ENCODE assay signal across 29 cellular contexts in the genomic region with DNA sequence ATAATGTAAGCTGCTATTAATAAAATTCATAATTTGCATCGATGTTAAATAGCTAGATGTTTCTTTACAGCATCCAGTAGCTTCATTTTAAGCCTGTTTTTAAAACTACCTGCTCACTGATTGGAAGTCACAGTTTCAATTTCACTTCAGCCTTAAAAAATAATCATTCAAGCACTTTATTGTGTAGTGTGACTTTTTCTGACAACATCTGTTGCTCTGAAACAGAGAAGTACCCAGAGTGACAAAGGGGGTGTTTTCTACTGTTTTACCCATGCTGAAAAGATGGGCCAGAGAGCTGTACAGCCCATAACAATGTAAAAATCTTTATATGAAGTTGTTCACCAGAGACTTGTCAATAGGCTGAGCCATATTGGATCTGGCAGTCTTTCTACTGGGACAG.
DNase-seq lines count a peak whose midpoint lies in the region; ATAC-seq and TF ChIP-seq lines count a peak whose summit lies in the region.
"Had no signal": no experiment of that assay in that cellular context is flagged by ENCODE, and none has a peak within 500 bp of the region (broad histone marks: within the 10 kb centered on the region; RNA-seq: fewer than 3 reads in every experiment).

No MANE protein-coding gene starts in this region.

- H3K27ac ChIP-seq in SK-N-MC = peak overlapping the region; percentile 39; the same call in 1 of the 2 replicates
- no peak overlapping the region for H3K27ac ChIP-seq in sigmoid colon
- H3K27ac ChIP-seq: heart right ventricle, VCaP had no signal

- no peaks in the 10 kb centered on the region for H3K9me3 ChIP-seq in SK-N-MC (ENCODE audit: low read depth, low read length)
- H3K9me3 ChIP-seq in sigmoid colon = no peaks in the 10 kb centered on the region

- no peak for TF ChIP-seq EP300 in sigmoid colon (IDR thresholded peaks at IDR 0.05)

- WGBS in sigmoid colon, 2 donors = 87 to 99% methylated on average over 1 of the region's 1 CpG

- H3K36me3 ChIP-seq in SK-N-MC (ENCODE audit: insufficient read depth, low read length) (no peaks in the 10 kb centered on the region), sigmoid colon (no peaks in the 10 kb centered on the region)
- H3K36me3 ChIP-seq: heart right ventricle had no signal

- H3K36me3 Mint-ChIP-seq in immature natural killer cell = no peaks in the 10 kb centered on the region
- H3K36me3 Mint-ChIP-seq: activated naive CD8-positive, alpha-beta T cell; naive thymus-derived CD8-positive, alpha-beta T cell; stimulated activated naive B cell treated with anti-CD40 and anti-IgM and Interleukin-4, amounts not matched to agents 10 μg/mL and 1 μg/mL and 100 μg/mL, for 72 hours; type B pancreatic cell had no signal

- no peaks in the 10 kb centered on the region for H3K9me3 Mint-ChIP-seq in immature natural killer cell
- H3K9me3 Mint-ChIP-seq: activated CD4-positive, alpha-beta T cell treated with anti-CD3 and anti-CD28 coated beads, Interleukin-2, amount 10 ng/mL, durations not matched to agents 24 days and 14 days; naive thymus-derived CD8-positive, alpha-beta T cell; stimulated activated naive B cell treated with anti-CD40 and anti-IgM and Interleukin-4, amounts not matched to agents 10 μg/mL and 1 μg/mL and 100 μg/mL, for 72 hours; type B pancreatic cell had no signal

- peaks cover 5 to 21% of the 10 kb centered on the region in 2 donors for H3K4me1 Mint-ChIP-seq in immature natural killer cell
- H3K4me1 Mint-ChIP-seq: activated CD4-positive, alpha-beta T cell treated with anti-CD3 and anti-CD28 coated beads, Interleukin-2, amount 10 ng/mL, durations not matched to agents 24 days and 14 days; stimulated activated naive B cell treated with anti-CD40 and anti-IgM and Interleukin-4, amounts not matched to agents 10 μg/mL and 1 μg/mL and 100 μg/mL, for 72 hours had no signal

- no peak overlapping the region for H3K9ac ChIP-seq in SK-N-MC (ENCODE audit: insufficient read length)

- ATAC-seq in GM18502 (IDR thresholded peaks at IDR 0.05; ENCODE audit: poor library complexity, unreplicated experiment) = peak; percentile 49
- peak; percentile 47 for ATAC-seq in GM19467 (IDR thresholded peaks at IDR 0.05; ENCODE audit: unreplicated experiment)
- peak; percentile 40 for ATAC-seq in HG03342 (IDR thresholded peaks at IDR 0.05; ENCODE audit: unreplicated experiment)
- ATAC-seq in HG03097 (IDR thresholded peaks at IDR 0.05; ENCODE audit: low FRiP score, unreplicated experiment) = no peak
- ATAC-seq: heart right ventricle; K562; Panc1; stimulated activated naive B cell treated with anti-CD40 and anti-IgM and Interleukin-4, amounts not matched to agents 10 μg/mL and 1 μg/mL and 100 μg/mL, for 72 hours had no signal

- peaks cover 0 to 12% (median 0%) of the 10 kb centered on the region in 4 donors for H3K4me1 ChIP-seq in sigmoid colon
- H3K4me1 ChIP-seq: heart right ventricle had no signal

- DNase-seq in SK-N-MC (ENCODE audit: low read depth, low spot score) = no peak
- no peak for DNase-seq in sigmoid colon
- DNase-seq in iPS-NIHi7 (ENCODE audit: extremely low spot score) = no peak
- no peak for DNase-seq in immature natural killer cell
- DNase-seq: ACHN; activated CD4-positive, alpha-beta T cell treated with anti-CD3 and anti-CD28 coated beads, Interleukin-2, amount 10 ng/mL, durations not matched to agents 24 days and 14 days; activated CD8-positive, alpha-beta memory T cell treated with anti-CD3 and anti-CD28 coated beads for 24 hours; activated T-cell treated with anti-CD3 and anti-CD28 coated beads for 4 hours; HCEC 1CT; heart right ventricle; naive thymus-derived CD8-positive, alpha-beta T cell; NCI-H1436; NCI-H2081; NCI-H2227 treated with DMSO at 0.1 percent for 48 hours; NCI-H526 treated with DMSO at 0.1 percent for 48 hours; occipital lobe; SIG-M5; stimulated activated naive B cell treated with anti-CD40 and anti-IgM and Interleukin-4, amounts not matched to agents 10 μg/mL and 1 μg/mL and 100 μg/mL, for 72 hours; substantia nigra; T1000 had no signal

- no peak overlapping the region for H3K27ac Mint-ChIP-seq in immature natural killer cell
- H3K27ac Mint-ChIP-seq: activated CD4-positive, alpha-beta T cell treated with anti-CD3 and anti-CD28 coated beads, Interleukin-2, amount 10 ng/mL, durations not matched to agents 24 days and 14 days; activated naive CD8-positive, alpha-beta T cell; naive thymus-derived CD8-positive, alpha-beta T cell; stimulated activated naive B cell treated with anti-CD40 and anti-IgM and Interleukin-4, amounts not matched to agents 10 μg/mL and 1 μg/mL and 100 μg/mL, for 72 hours; type B pancreatic cell had no signal

- H3K4me3 Mint-ChIP-seq in immature natural killer cell = no peak overlapping the region
- H3K4me3 Mint-ChIP-seq: activated CD4-positive, alpha-beta T cell treated with anti-CD3 and anti-CD28 coated beads, Interleukin-2, amount 10 ng/mL, durations not matched to agents 24 days and 14 days; activated naive CD8-positive, alpha-beta T cell; naive thymus-derived CD8-positive, alpha-beta T cell; stimulated activated naive B cell treated with anti-CD40 and anti-IgM and Interleukin-4, amounts not matched to agents 10 μg/mL and 1 μg/mL and 100 μg/mL, for 72 hours; type B pancreatic cell had no signal

- no peak overlapping the region for H3K4me3 ChIP-seq in SK-N-MC
- H3K4me3 ChIP-seq in sigmoid colon = no peak overlapping the region
- H3K4me3 ChIP-seq: heart right ventricle, K562 had no signal

- TF ChIP-seq POLR2A in sigmoid colon (IDR thresholded peaks at IDR 0.05) = no peak

- H3K27me3 Mint-ChIP-seq in immature natural killer cell (ENCODE audit: low read depth in 3 of 3) = no peaks in the 10 kb centered on the region
- H3K27me3 Mint-ChIP-seq: activated CD4-positive, alpha-beta T cell treated with anti-CD3 and anti-CD28 coated beads, Interleukin-2, amount 10 ng/mL, durations not matched to agents 24 days and 14 days; activated naive CD8-positive, alpha-beta T cell; naive thymus-derived CD8-positive, alpha-beta T cell; stimulated activated naive B cell treated with anti-CD40 and anti-IgM and Interleukin-4, amounts not matched to agents 10 μg/mL and 1 μg/mL and 100 μg/mL, for 72 hours had no signal

- no peaks in the 10 kb centered on the region for H3K27me3 ChIP-seq in sigmoid colon
- H3K27me3 ChIP-seq: heart right ventricle had no signal

- intact Hi-C loops in sigmoid colon (cut with DNase I) = no loop called here

- TF ChIP-seq CTCF in sigmoid colon (IDR thresholded peaks at IDR 0.05) = no peak
